ENCODE assay signal across 24 cellular contexts in the genomic region with DNA sequence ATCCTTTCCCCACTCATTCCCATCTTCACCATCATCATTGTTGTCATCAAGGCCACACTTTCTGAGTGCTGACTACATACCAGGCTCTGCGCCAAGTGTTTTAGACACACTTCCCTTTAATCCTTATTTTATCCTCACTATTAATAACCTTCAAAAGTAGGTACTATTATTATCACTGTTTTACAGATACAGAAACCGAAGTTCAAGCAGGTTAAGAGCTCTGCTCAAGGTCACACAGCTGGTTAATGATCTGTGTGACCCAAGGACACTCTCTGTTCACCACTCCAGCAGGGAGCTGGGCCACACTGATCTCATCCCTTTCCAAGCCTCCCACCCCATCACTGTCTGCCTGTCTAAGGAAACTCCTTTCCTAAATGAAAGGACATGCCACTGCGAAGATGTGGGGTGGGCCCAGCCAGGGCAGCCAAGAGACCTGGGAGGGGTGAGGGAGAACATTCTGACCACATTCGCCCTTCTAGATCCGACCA. TPM values are rescaled to one million over a fixed set of nuclear protein-coding genes. Genes with fewer than 3 reads are reported as not detected.
DNase-seq lines count a peak whose midpoint lies in the region; ATAC-seq, FAIRE-seq and TF ChIP-seq lines count a peak whose summit lies in the region.
"Had no signal": no experiment of that assay in that cellular context is flagged by ENCODE, and none has a peak within 500 bp of the region (broad histone marks: within the 10 kb centered on the region; RNA-seq: fewer than 3 reads in every experiment).

No MANE protein-coding gene starts in this region.

- no peak for TF ChIP-seq CTCF in endothelial cell of umbilical vein (IDR thresholded peaks at IDR 0.05; ENCODE audit: extremely low read depth in 1 of 2, insufficient read depth in 1 of 2, low read depth in 1 of 2, low read length in 2 of 2)
- TF ChIP-seq CTCF in vagina (IDR thresholded peaks at IDR 0.05), result no peak
- no peak for TF ChIP-seq CTCF in GM20000 (IDR thresholded peaks at IDR 0.05; ENCODE audit: extremely low read depth, missing control alignments)

- CTCF ChIA-PET in endothelial cell of umbilical vein (lab: Charles Lee), result no interaction called here

- peak overlapping the region; percentile 46 for H3K4ac ChIP-seq in mesendoderm (ENCODE audit: low read depth, low read length)

- TF ChIP-seq POLR2A in endothelial cell of umbilical vein (IDR thresholded peaks at IDR 0.05; ENCODE audit: low read depth, low read length) (no peak), vagina (IDR thresholded peaks at IDR 0.05) (no peak)

- peak overlapping the region; percentile 12 for H3K56ac ChIP-seq in mesendoderm (ENCODE audit: low read length)

- H3K9me3 ChIP-seq in endothelial cell of umbilical vein (replicated peaks; ENCODE audit: control insufficient read depth, insufficient read depth, low read length), result no peaks in the 10 kb centered on the region
- H3K9me3 ChIP-seq in vagina, result no peaks in the 10 kb centered on the region
- H3K9me3 ChIP-seq: colonic mucosa, gastroesophageal sphincter had no signal

- H3K4me1 ChIP-seq in endothelial cell of umbilical vein (ENCODE audit: control insufficient read depth, extremely low read depth, insufficient read depth, low read length) (peaks cover 26% of the 10 kb centered on the region), mesendoderm (ENCODE audit: control insufficient read depth, low read depth, low read length) (peaks cover 38% of the 10 kb centered on the region), vagina (peaks cover 88% of the 10 kb centered on the region)

- H2BK15ac ChIP-seq in mesendoderm (replicated peaks; ENCODE audit: low read depth), result no peak overlapping the region

- dilution Hi-C loops in endothelial cell of umbilical vein (cut with MboI; ENCODE audit: extremely low pct_ligation_motif_present, low sequenced_read_pairs), result no loop called here

- H3K79me2 ChIP-seq in endothelial cell of umbilical vein (ENCODE audit: control insufficient read depth, insufficient read depth, low read length) (no peaks in the 10 kb centered on the region), mesendoderm (ENCODE audit: control insufficient read depth, insufficient read depth, low read length) (no peaks in the 10 kb centered on the region)

- no peak overlapping the region for H2AK5ac ChIP-seq in mesendoderm (ENCODE audit: low read length)

- WGBS in mesendoderm (ENCODE audit: extremely low coverage, insufficient coverage, low lambda C conversion rate), result no CpG with 5 or more reads among the region's 5 CpGs

- H3K9ac ChIP-seq in endothelial cell of umbilical vein (replicated peaks; ENCODE audit: extremely low read depth, insufficient read depth, low read length), result no peak overlapping the region
- no peak overlapping the region for H3K9ac ChIP-seq in mesendoderm (ENCODE audit: low read length)

- DNase-seq in activated effector memory CD4-positive, alpha-beta T cell treated with anti-CD3 and anti-CD28 coated beads, Interleukin-2, amount 50 U/mL, for 16 hours, result peak; percentile 9
- no peak for DNase-seq in activated effector memory CD4-positive, alpha-beta T cell treated with Interleukin-2 at 50 U/mL for 16 hours
- DNase-seq in endothelial cell of umbilical vein (ENCODE audit: low read depth, low spot score), result no peak
- DNase-seq in mesendoderm, result no peak
- no peak for DNase-seq in vagina (ENCODE audit: extremely low spot score in 2 of 2)
- DNase-seq in GM20000 (ENCODE audit: low spot score), result no peak
- DNase-seq in NCI-H82 treated with DMSO at 0.1 percent for 48 hours (lab: John Stamatoyannopoulos, UW; ENCODE audit: unreplicated experiment), result no peak
- DNase-seq: 8988T; activated CD4-positive, alpha-beta T cell treated with anti-CD3 and anti-CD28 coated beads for 48 hours; activated naive CD4-positive, alpha-beta T cell; activated T-cell treated with anti-CD3 and anti-CD28 coated beads, Interleukin-2, amount 50 U/mL, for 24 hours; AML-193; CD8-positive, alpha-beta T cell; colonic mucosa; DMS 273 treated with DMSO at 0.1 percent for 48 hours; HFFc6; MM.1S; NCI-H1417; occipital lobe; stimulated activated naive CD8-positive, alpha-beta T cell treated with anti-CD3 and anti-CD28 coated beads, Interleukin-15, Interleukin-2, amounts not matched to agents 100 U/mL and 50 U/mL, for 24 hours had no signal

- H3K9me1 ChIP-seq in endothelial cell of umbilical vein (replicated peaks; ENCODE audit: control insufficient read depth, extremely low read depth, insufficient read depth, low read length), result no peaks in the 10 kb centered on the region

- no peaks in the 10 kb centered on the region for H4K20me1 ChIP-seq in endothelial cell of umbilical vein (replicated peaks; ENCODE audit: control insufficient read depth, extremely low read depth, insufficient read depth, low read length)

- peak overlapping the region; percentile 7 for H3K18ac ChIP-seq in mesendoderm (ENCODE audit: low read length)

- H3K27ac ChIP-seq in endothelial cell of umbilical vein (ENCODE audit: insufficient read depth, low read depth, low read length) (no peak overlapping the region), mesendoderm (ENCODE audit: low read depth, low read length) (no peak overlapping the region), vagina (peak overlapping the region; percentile 88)
- H3K27ac ChIP-seq: colonic mucosa had no signal

- no TSS peak for BruUV-seq in endothelial cell of umbilical vein (replicated peaks; lab: Mats Ljungman, UMichigan)

- H3K79me1 ChIP-seq in mesendoderm (ENCODE audit: low read length), result no peaks in the 10 kb centered on the region

- H3K4me3 ChIP-seq in endothelial cell of umbilical vein (replicated peaks in 1 of 3; ENCODE audit: insufficient read depth in 1 of 3, low read depth in 1 of 3, low read length in 3 of 3), result no peak overlapping the region
- H3K4me3 ChIP-seq in mesendoderm (ENCODE audit: low read length), result no peak overlapping the region
- no peak overlapping the region for H3K4me3 ChIP-seq in vagina
- H3K4me3 ChIP-seq: colonic mucosa, gastroesophageal sphincter had no signal

- H4K8ac ChIP-seq in mesendoderm (ENCODE audit: low read depth, low read length), result no peak overlapping the region

- no peak overlapping the region for H2BK5ac ChIP-seq in mesendoderm (ENCODE audit: low read length)

- peak; percentile 58 for FAIRE-seq in endothelial cell of umbilical vein (lab: Jason Lieb, UNC)
- FAIRE-seq: keratinocyte, RCC 7860 had no signal

- no peak for ATAC-seq in GM19467 (IDR thresholded peaks at IDR 0.05; ENCODE audit: unreplicated experiment)
- ATAC-seq: CD8-positive, alpha-beta T cell; gastroesophageal sphincter; stimulated activated naive CD8-positive, alpha-beta T cell treated with anti-CD3 and anti-CD28 coated beads, Interleukin-15, Interleukin-2, amounts not matched to agents 100 U/mL and 50 U/mL, for 24 hours had no signal

- H3K36me3 ChIP-seq in endothelial cell of umbilical vein (ENCODE audit: control insufficient read depth in 2 of 2, extremely low read depth in 1 of 2, insufficient read depth in 2 of 2, low read length in 2 of 2) (no peaks in the 10 kb centered on the region), mesendoderm (ENCODE audit: control insufficient read depth, insufficient read depth, low read length) (no peaks in the 10 kb centered on the region), vagina (no peaks in the 10 kb centered on the region)
- H3K36me3 ChIP-seq: colonic mucosa, gastroesophageal sphincter had no signal

- H3K27me3 ChIP-seq in endothelial cell of umbilical vein (ENCODE audit: control insufficient read depth in 2 of 2, insufficient read depth in 2 of 2, low read length in 2 of 2) (no peaks in the 10 kb centered on the region), mesendoderm (ENCODE audit: insufficient read depth, low read length, poor library complexity) (no peaks in the 10 kb centered on the region), vagina (no peaks in the 10 kb centered on the region)
- H3K27me3 ChIP-seq: colonic mucosa, gastroesophageal sphincter had no signal

- intact Hi-C loops in endothelial cell of umbilical vein (cut with micrococcal nuclease) (no loop called here), vagina (cut with DNase I) (no loop called here)

- H3K23ac ChIP-seq in mesendoderm (ENCODE audit: low read length), result no peak overlapping the region

- POLR2A ChIA-PET in endothelial cell of umbilical vein (lab: Charles Lee), result no interaction called here

- no peak overlapping the region for H4K5ac ChIP-seq in mesendoderm (ENCODE audit: low read length)

- H2AFZ ChIP-seq in endothelial cell of umbilical vein (ENCODE audit: low read depth, low read length), result no peak overlapping the region

- H3K4me2 ChIP-seq in endothelial cell of umbilical vein (ENCODE audit: insufficient read depth, low read length) (no peak overlapping the region), mesendoderm (ENCODE audit: low read length) (no peak overlapping the region)

- peak overlapping the region; percentile 62 for H2BK120ac ChIP-seq in mesendoderm (ENCODE audit: low read depth, low read length)

TF ChIP-seq in endothelial cell of umbilical vein, 7 proteins besides CTCF, POLR2A, EP300 and RAD21:
- TF ChIP-seq GATA2 (IDR thresholded peaks at IDR 0.05; ENCODE audit: insufficient read depth, insufficient read length, low read depth, low read length) (no peak), MYC (IDR thresholded peaks at IDR 0.05; ENCODE audit: low read depth, low read length) (no peak), JUN (IDR thresholded peaks at IDR 0.05; ENCODE audit: borderline replicate concordance, insufficient read depth, insufficient read length, low read depth) (no peak), POLR2AphosphoS5 (IDR thresholded peaks at IDR 0.05; ENCODE audit: insufficient read depth, low read depth, low read length) (no peak), EZH2 (IDR thresholded peaks at IDR 0.05; ENCODE audit: borderline replicate concordance, low read depth, low read length, severe bottlenecking) (no peak), FOS (IDR thresholded peaks at IDR 0.05; ENCODE audit: borderline replicate concordance, insufficient read depth, low read length) (no peak)
- TF ChIP-seq, protein P1, sequence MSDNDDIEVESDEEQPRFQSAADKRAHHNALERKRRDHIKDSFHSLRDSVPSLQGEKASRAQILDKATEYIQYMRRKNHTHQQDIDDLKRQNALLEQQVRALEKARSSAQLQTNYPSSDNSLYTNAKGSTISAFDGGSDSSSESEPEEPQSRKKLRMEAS (IDR thresholded peaks at IDR 0.05; ENCODE audit: insufficient read depth, insufficient read length), result no peak

RNA-seq across cellular contexts. Expression of gene TSKU, which starts 17.2 kb away (rescaled TPM):
- total RNA-seq in endothelial cell of umbilical vein (16.2 and 22.5 TPM in 2 replicates), vagina (144 TPM)
- 21.2 and 30.2 TPM in 2 replicates for polyA plus RNA-seq in endothelial cell of umbilical vein
- polyA plus RNA-seq in endothelial cell of umbilical vein (2011; cell fraction: cytosol; rRNA removed), result 13.4 and 16.3 TPM in 2 replicates
- polyA plus RNA-seq in endothelial cell of umbilical vein (2011; cell fraction: nucleus; rRNA removed), result 5.6 and 7.1 TPM in 2 replicates
- polyA plus RNA-seq in endothelial cell of umbilical vein (2012), result 15.4 and 22.7 TPM in 2 replicates
- polyA minus RNA-seq in endothelial cell of umbilical vein, result 16.8 and 20.0 TPM in 2 replicates
- 38.3 TPM for polyA minus RNA-seq in endothelial cell of umbilical vein (2011; cell fraction: cytosol; rRNA and poly(A)+ RNA removed)
- polyA minus RNA-seq in endothelial cell of umbilical vein (2011; cell fraction: nucleus; rRNA and poly(A)+ RNA removed), result 5.4 and 6.7 TPM in 2 replicates
- polyA plus RNA-seq in mesendoderm (2013, experiment 1 of 2), result 62.6 TPM
- polyA plus RNA-seq in mesendoderm (2013, experiment 2 of 2), result 61.3 TPM
- total RNA-seq: CD8-positive, alpha-beta T cell had no signal
